8 cellular contexts compared by ENCODE assay signal in the genomic region with DNA sequence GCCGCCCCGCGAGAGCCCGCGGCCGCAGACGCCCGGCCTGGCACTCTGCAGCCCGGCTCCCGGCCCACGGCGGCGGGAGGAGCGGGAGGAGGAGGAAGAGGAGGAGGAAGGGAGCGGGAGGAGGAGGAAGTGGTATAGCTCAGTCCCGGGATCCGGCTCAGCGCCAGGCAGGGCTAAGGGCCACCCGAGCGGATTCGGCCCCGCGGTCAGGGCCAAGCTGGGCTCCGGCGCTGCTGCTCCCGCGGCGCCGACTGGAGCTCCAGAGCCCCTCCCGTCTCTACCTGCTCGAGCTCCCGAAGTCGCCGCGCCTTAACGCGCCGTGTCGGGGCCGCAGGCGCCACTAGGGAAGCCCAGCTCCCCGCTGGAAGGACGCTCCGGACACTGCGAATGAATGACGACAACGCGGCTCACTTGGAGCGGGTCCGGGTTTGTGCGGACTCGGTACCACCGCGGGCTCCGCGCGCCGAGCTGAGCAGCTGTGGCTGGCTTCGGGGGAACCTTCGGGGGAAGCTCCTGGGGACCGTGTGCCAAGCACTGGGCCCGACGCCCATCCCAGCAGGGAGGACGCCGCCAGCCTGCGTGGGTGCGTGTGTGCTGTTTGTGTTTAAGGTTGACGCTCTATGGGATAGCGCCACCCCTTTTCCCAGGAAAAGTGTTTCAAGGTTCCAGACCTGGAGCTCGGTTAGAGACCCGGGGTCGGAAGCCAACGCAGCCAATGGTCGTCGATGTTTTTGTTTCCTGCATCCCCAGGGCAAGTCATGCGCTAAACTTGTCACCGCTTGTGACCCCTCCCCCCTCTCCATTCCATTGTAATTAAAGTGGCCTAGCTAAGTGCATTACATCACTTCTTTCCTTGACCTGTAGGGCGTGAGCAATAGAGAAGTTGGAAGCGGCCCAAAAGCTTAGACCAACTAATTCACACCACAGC. TPM values are rescaled to one million over a fixed set of nuclear protein-coding genes. Genes with fewer than 3 reads are reported as not detected.
DNase-seq lines count a peak whose midpoint lies in the region; TF ChIP-seq lines count a peak whose summit lies in the region.

TSS of gene TBC1D9 (minus strand) at position 94 of the 928 bp plus-strand sequence. CDS start 340 bp downstream, outside the sequence.

- intact Hi-C loops in mammary epithelial cell (cut with micrococcal nuclease), result loop anchor here (1.0 to 5.0 kb wide), 5 partner anchors 14 to 119 kb away; no protein-coding TSS in a partner anchor

- H3K27ac ChIP-seq in GM23248 (peak within 1 kb of the TSS; percentile 64), mammary epithelial cell (ENCODE audit: insufficient read depth, low read depth, low read length) (peak within 1 kb of the TSS; percentile 79), iPS DF 6.9 (ENCODE audit: low read length) (no peak within 1 kb of the TSS)

- TSS peak; percentile 69 for BruUV-seq in mammary epithelial cell (replicated peaks; lab: Mats Ljungman, UMichigan)

- no peaks in the 10 kb centered on the region for H3K9me2 ChIP-seq in GM23248 (ENCODE audit: insufficient read depth)

- WGBS in GM23248 (ENCODE audit: low coverage in 1 of 2, low lambda C conversion rate in 2 of 2, missing lambda C conversion rate in 2 of 2), 2 experiments, result 1 to 2% methylated on average over 69 to 77 of the region's 79 CpGs
- 3% methylated on average over 42 of the region's 79 CpGs for WGBS in mammary epithelial cell (ENCODE audit: low coverage, missing lambda C conversion rate)
- no CpG with 5 or more reads among the region's 79 CpGs for whole genome bisulfite sequencing in iPS DF 6.9 (ENCODE audit: insufficient coverage, insufficient read length)

- peak within 1 kb of the TSS; percentile 79 for H3K9ac ChIP-seq in GM23248
- H3K9ac ChIP-seq in mammary epithelial cell (ENCODE audit: insufficient read depth, low read length), result peak within 1 kb of the TSS; percentile 66

- peak within 1 kb of the TSS; percentile 87 for H3K4me2 ChIP-seq in GM23248 (ENCODE audit: unreplicated experiment)
- peak within 1 kb of the TSS; percentile 96 for H3K4me2 ChIP-seq in mammary epithelial cell (ENCODE audit: insufficient read depth, low read depth, low read length)

- no peak for TF ChIP-seq CTCF in mammary epithelial cell (conservative IDR thresholded peaks at IDR 0.05 in 1 of 2, IDR thresholded peaks at IDR 0.05 in 1 of 2; ENCODE audit: extremely low read depth in 1 of 2, insufficient read depth in 1 of 2, low read depth in 1 of 2, low read length in 2 of 2)

- peak within 1 kb of the TSS; percentile 76 for H2AFZ ChIP-seq in GM23248
- H2AFZ ChIP-seq in mammary epithelial cell (ENCODE audit: low read depth, low read length), result peak within 1 kb of the TSS; percentile 96

- H3K27me3 ChIP-seq in GM23248 (replicated peaks; ENCODE audit: insufficient read depth) (no peaks in the 10 kb centered on the region), mammary epithelial cell (ENCODE audit: insufficient read depth, low read length) (no peaks in the 10 kb centered on the region), iPS DF 6.9 (ENCODE audit: control insufficient read depth, insufficient read depth, low read length) (peaks cover 28% of the 10 kb centered on the region; the same call in 1 of the 2 replicates)

- DNase-seq in NCI-H1436 (lab: John Stamatoyannopoulos, UW) (peak; percentile 21), NCI-H1436 treated with DMSO at 0.1 percent for 48 hours (lab: John Stamatoyannopoulos, UW) (no peak), GM23248 (peak; percentile 86), KBM-7 (peak; percentile 90), OCI-M2 (lab: John Stamatoyannopoulos, UW; ENCODE audit: unreplicated experiment) (peak; percentile 25), mammary epithelial cell (peak; percentile 87), iPS DF 6.9 (ENCODE audit: low read depth, low spot score) (peak; percentile 79), pulmonary artery endothelial cell (ENCODE audit: low read depth, low spot score) (peak; percentile 93)

- H3K4me1 ChIP-seq in GM23248 (ENCODE audit: insufficient read depth) (0 out of 2 replicates have a peak, but pooled peaks cover 5% of the 10 kb centered on the region), mammary epithelial cell (ENCODE audit: insufficient read depth, low read length) (peaks cover 5% of the 10 kb centered on the region), iPS DF 6.9 (ENCODE audit: control insufficient read depth, insufficient read depth, low read length) (no peaks in the 10 kb centered on the region)

- H3F3A ChIP-seq in GM23248 (ENCODE audit: insufficient read depth), result peaks cover 13% of the 10 kb centered on the region; the same call in 1 of the 2 replicates

- in situ Hi-C loops in GM23248 (cut with MboI) (no loop called here), KBM-7 (cut with MboI; ENCODE audit: low pct_unique_long_range_greater_than_20kb, low sequenced_read_pairs) (no loop called here), mammary epithelial cell (cut with MboI; ENCODE audit: low sequenced_read_pairs in 2 of 2) (no loop called here)

- no peaks in the 10 kb centered on the region for H3K9me3 ChIP-seq in GM23248 (ENCODE audit: low read depth)
- H3K9me3 ChIP-seq in mammary epithelial cell (replicated peaks; ENCODE audit: insufficient read depth, low read length), result no peaks in the 10 kb centered on the region
- no peaks in the 10 kb centered on the region for H3K9me3 ChIP-seq in iPS DF 6.9 (ENCODE audit: control insufficient read depth, insufficient read depth, low read length)

- no peaks in the 10 kb centered on the region for H4K20me1 ChIP-seq in GM23248 (ENCODE audit: insufficient read depth)
- H4K20me1 ChIP-seq in mammary epithelial cell (ENCODE audit: insufficient read depth, low read length), result no peaks in the 10 kb centered on the region

- peaks cover 37% of the 10 kb centered on the region for H3K79me2 ChIP-seq in GM23248 (ENCODE audit: insufficient read depth)
- H3K79me2 ChIP-seq in mammary epithelial cell (ENCODE audit: insufficient read depth, low read length), result peaks cover 43% of the 10 kb centered on the region

- H3K4me3 ChIP-seq in GM23248 (peak within 1 kb of the TSS; percentile 81), mammary epithelial cell (replicated peaks in 1 of 3; ENCODE audit: insufficient read depth in 1 of 3, low read depth in 2 of 3, low read length in 3 of 3) (peak within 1 kb of the TSS; percentile 72 to 87 (median 81)), iPS DF 6.9 (ENCODE audit: low read length) (peak within 1 kb of the TSS; percentile 59)

- CTCF ChIA-PET in mammary epithelial cell (lab: Charles Lee; ENCODE audit: low non-redundant PET), result interaction anchor here (0.5 to 0.9 kb wide), 3 partner anchors 34 to 65 kb away, joined by 3 to 4 read pairs (median 4); no protein-coding TSS in a partner anchor

- dilution Hi-C loops in mammary epithelial cell (cut with HindIII; ENCODE audit: low sequenced_read_pairs), result no loop called here

- no peaks in the 10 kb centered on the region for H3K36me3 ChIP-seq in GM23248 (ENCODE audit: low read depth)
- no peaks in the 10 kb centered on the region for H3K36me3 ChIP-seq in mammary epithelial cell (ENCODE audit: insufficient read depth, low read length)
- no peaks in the 10 kb centered on the region for H3K36me3 ChIP-seq in iPS DF 6.9 (ENCODE audit: control insufficient read depth, insufficient read depth, low read length)

RNA-seq across cellular contexts. Expression of gene TBC1D9, which starts in this region (rescaled TPM):
- 14.4 and 18.3 TPM in 2 replicates for total RNA-seq in GM23248 (2014; rRNA removed; shearing (Covaris generic))
- polyA plus RNA-seq in GM23248 (2016; fragmentation: Nextera tagmentation; extraction: Ambion mirVana) (4.4 and 4.6 TPM in 2 replicates), mammary epithelial cell (12.8 TPM)
- total RNA-seq in mammary epithelial cell (10 to 100 TPM; 23.5 to 42.8 TPM), pulmonary artery endothelial cell (61.5 and 75.9 TPM in 2 replicates)
- 27.8 TPM for polyA minus RNA-seq in mammary epithelial cell
